Comparison of ENCODE assay signal across 24 cellular contexts in genomic region chr18:74742573-74742972, GRCh38.
DNase-seq lines count a peak whose midpoint lies in the region; ATAC-seq, FAIRE-seq and TF ChIP-seq lines count a peak whose summit lies in the region.
"Had no signal": no experiment of that assay in that cellular context is flagged by ENCODE, and none has a peak within 500 bp of the region (broad histone marks: within the 10 kb centered on the region; RNA-seq: fewer than 3 reads in every experiment).

No MANE protein-coding gene starts in this region.

- peak; percentile 56 for DNase-seq in IMR-90
- peak; percentile 60 for DNase-seq in astrocyte (ENCODE audit: low read depth)
- DNase-seq in kidney epithelial cell (ENCODE audit: low read depth) = peak; percentile 44
- no peak for DNase-seq in smooth muscle cell (lab: John Stamatoyannopoulos, UW; ENCODE audit: unreplicated experiment)
- DNase-seq in heart right ventricle = no peak
- DNase-seq in right cardiac atrium = no peak
- DNase-seq in NCI-H2107 treated with DMSO at 0.1 percent for 48 hours (lab: John Stamatoyannopoulos, UW; ENCODE audit: unreplicated experiment) = no peak
- DNase-seq: activated CD8-positive, alpha-beta memory T cell treated with anti-CD3 and anti-CD28 coated beads for 24 hours; activated naive CD4-positive, alpha-beta T cell; activated T-cell treated with anti-CD3 and anti-CD28 coated beads, Interleukin-2, amount 50 U/mL, for 24 hours; AML-193; amygdala; CD8-positive, alpha-beta T cell; GDM1; left ventricle myocardium superior; NCI-H146; NCI-H524; NK-92 treated with Interleukin-12 subunit alpha and Interleukin-12 subunit beta, amount 100 ng/mL, for 24 hours; SIG-M5; upper lobe of left lung had no signal

- no peak overlapping the region for H3K18ac ChIP-seq in IMR-90 (ENCODE audit: low read depth, low read length)

- H3K27ac ChIP-seq in IMR-90 (ENCODE audit: insufficient read depth, low read length) (no peak overlapping the region), astrocyte (ENCODE audit: low read depth, low read length) (no peak overlapping the region), smooth muscle cell (ENCODE audit: low read depth) (peak overlapping the region; percentile 13), heart right ventricle (no peak overlapping the region), right cardiac atrium (ENCODE audit: low read length) (no peak overlapping the region)
- H3K27ac ChIP-seq: upper lobe of left lung had no signal

- peaks cover 17% of the 10 kb centered on the region for H3K4me1 Mint-ChIP-seq in astrocyte (ENCODE audit: low read depth, unreplicated experiment)

- no peaks in the 10 kb centered on the region for H4K20me1 ChIP-seq in IMR-90 (ENCODE audit: insufficient read depth, low read length)
- H4K20me1 ChIP-seq in astrocyte (ENCODE audit: insufficient read depth, low read length) = no peaks in the 10 kb centered on the region
- no peaks in the 10 kb centered on the region for H4K20me1 ChIP-seq in smooth muscle cell (ENCODE audit: low read depth)

- H3K56ac ChIP-seq in IMR-90 (ENCODE audit: extremely low read depth, insufficient read depth, low read length) = no peak overlapping the region

- dilution Hi-C loops in IMR-90 (cut with HindIII; ENCODE audit: low sequenced_read_pairs, unreplicated experiment) = no loop called here

- H4K5ac ChIP-seq in IMR-90 (ENCODE audit: low read depth, low read length) = no peak overlapping the region

- peak overlapping the region; percentile 43; the same call in 1 of the 2 replicates for H3K4ac ChIP-seq in IMR-90 (ENCODE audit: low read depth, low read length)

- H2BK20ac ChIP-seq in IMR-90 (ENCODE audit: low read depth, low read length) = no peak overlapping the region

- peak overlapping the region; percentile 0 for H3K27ac Mint-ChIP-seq in astrocyte (ENCODE audit: unreplicated experiment)
- H3K27ac Mint-ChIP-seq: activated T-cell treated with anti-CD3 and anti-CD28 coated beads, Interleukin-2, amount 50 U/mL, for 24 hours; CD8-positive, alpha-beta T cell; progenitor cell of endocrine pancreas had no signal

- peaks cover 6 to 16% of the 10 kb centered on the region in 2 experiments; a peak in 3 of 4 replicates for H3K79me1 ChIP-seq in IMR-90 (ENCODE audit: low read depth in 1 of 2, low read length in 2 of 2)

- WGBS in IMR-90 (ENCODE audit: extremely low coverage in 2 of 2, insufficient read length in 1 of 2), 2 experiments = no CpG with 5 or more reads among the region's 1 CpG
- 36% methylated on average over 1 of the region's 1 CpG for WGBS in smooth muscle cell (ENCODE audit: low lambda C conversion rate)
- 78 to 88% methylated on average over 1 of the region's 1 CpG for WGBS in heart right ventricle, 2 donors
- WGBS in right cardiac atrium = 59% methylated on average over 1 of the region's 1 CpG

- POLR2A ChIA-PET in IMR-90 (lab: Charles Lee; ENCODE audit: unreplicated experiment) = no interaction called here

- H3K79me2 ChIP-seq in astrocyte (ENCODE audit: insufficient read depth, low read length) (no peaks in the 10 kb centered on the region), smooth muscle cell (ENCODE audit: low read depth) (no peaks in the 10 kb centered on the region)

- H3K4me2 ChIP-seq in IMR-90 (ENCODE audit: low read depth, low read length) (no peak overlapping the region), astrocyte (ENCODE audit: low read length) (no peak overlapping the region), smooth muscle cell (no peak overlapping the region)

- H3F3A ChIP-seq in smooth muscle cell (ENCODE audit: low read depth) = peaks cover 8% of the 10 kb centered on the region

- H2AK9ac ChIP-seq in IMR-90 (replicated peaks; ENCODE audit: low read depth, low read length, poor library complexity) = no peak overlapping the region

- TF ChIP-seq CTCF in IMR-90 (conservative IDR thresholded peaks at IDR 0.05; ENCODE audit: low read depth, low read length) (no peak), astrocyte (IDR thresholded peaks at IDR 0.05; ENCODE audit: insufficient read depth, low read depth, low read length) (no peak), kidney epithelial cell (IDR thresholded peaks at IDR 0.05; ENCODE audit: insufficient read depth, low read length, poor library complexity, severe bottlenecking) (no peak), smooth muscle cell (IDR thresholded peaks at IDR 0.05; ENCODE audit: borderline replicate concordance, insufficient read depth, poor library complexity, severe bottlenecking) (no peak), heart right ventricle (IDR thresholded peaks at IDR 0.05) (no peak)

- H2BK5ac ChIP-seq in IMR-90 (ENCODE audit: low read depth, low read length, poor library complexity, severe bottlenecking) = no peak overlapping the region

- no peak overlapping the region for H2AFZ ChIP-seq in IMR-90 (replicated peaks; ENCODE audit: low read length, poor library complexity)
- no peak overlapping the region for H2AFZ ChIP-seq in astrocyte (ENCODE audit: low read depth, low read length)
- no peak overlapping the region for H2AFZ ChIP-seq in smooth muscle cell (ENCODE audit: low read depth)

- H3K27me3 Mint-ChIP-seq in astrocyte (ENCODE audit: low read depth, unreplicated experiment) = no peaks in the 10 kb centered on the region
- H3K27me3 Mint-ChIP-seq: activated T-cell treated with anti-CD3 and anti-CD28 coated beads, Interleukin-2, amount 50 U/mL, for 24 hours; progenitor cell of endocrine pancreas had no signal

- no peaks in the 10 kb centered on the region for H3K27me3 ChIP-seq in IMR-90 (ENCODE audit: control insufficient read depth, insufficient read depth, low read length)
- no peaks in the 10 kb centered on the region for H3K27me3 ChIP-seq in astrocyte (ENCODE audit: insufficient read depth, low read length)
- no peaks in the 10 kb centered on the region for H3K27me3 ChIP-seq in kidney epithelial cell (ENCODE audit: control insufficient read depth, insufficient read depth, low read length)
- H3K27me3 ChIP-seq in smooth muscle cell (ENCODE audit: low read depth) = no peaks in the 10 kb centered on the region
- H3K27me3 ChIP-seq in heart right ventricle = no peaks in the 10 kb centered on the region
- no peaks in the 10 kb centered on the region for H3K27me3 ChIP-seq in right cardiac atrium (ENCODE audit: control insufficient read depth, insufficient read depth)
- H3K27me3 ChIP-seq: upper lobe of left lung had no signal

- H2AK5ac ChIP-seq in IMR-90 (ENCODE audit: low read depth, low read length) = no peak overlapping the region

- H3K9me3 ChIP-seq in IMR-90 (ENCODE audit: control insufficient read depth, insufficient read depth, low read length) (no peaks in the 10 kb centered on the region), astrocyte (ENCODE audit: insufficient read depth, low read depth, low read length) (no peaks in the 10 kb centered on the region), smooth muscle cell (replicated peaks; ENCODE audit: low read depth) (no peaks in the 10 kb centered on the region), heart right ventricle (no peaks in the 10 kb centered on the region), right cardiac atrium (ENCODE audit: control insufficient read depth, low read length) (no peaks in the 10 kb centered on the region)
- H3K9me3 ChIP-seq: upper lobe of left lung had no signal

- H3K4me1 ChIP-seq in IMR-90 (ENCODE audit: control insufficient read depth, insufficient read depth, low read length) (peaks cover 3% of the 10 kb centered on the region; the same call in 1 of the 2 replicates), astrocyte (ENCODE audit: insufficient read depth, low read length) (peaks cover 9% of the 10 kb centered on the region), smooth muscle cell (ENCODE audit: low read depth) (no peaks in the 10 kb centered on the region), heart right ventricle (no peaks in the 10 kb centered on the region), right cardiac atrium (ENCODE audit: control insufficient read depth, insufficient read depth, low read length) (peaks cover 1% of the 10 kb centered on the region)
- H3K4me1 ChIP-seq: upper lobe of left lung had no signal

- H3K9ac ChIP-seq in IMR-90 (ENCODE audit: low read depth, low read length) (no peak overlapping the region), astrocyte (ENCODE audit: low read length) (no peak overlapping the region), smooth muscle cell (ENCODE audit: low read depth) (no peak overlapping the region)

- no peak overlapping the region for H3K23ac ChIP-seq in IMR-90 (ENCODE audit: low read depth, low read length)

- no peak for TF ChIP-seq RAD21 in IMR-90 (IDR thresholded peaks at IDR 0.05; ENCODE audit: low read length)

- H3K14ac ChIP-seq in IMR-90 (replicated peaks; ENCODE audit: low read depth, low read length) = no peak overlapping the region

- H3K9me3 Mint-ChIP-seq in astrocyte (ENCODE audit: unreplicated experiment) = no peaks in the 10 kb centered on the region
- H3K9me3 Mint-ChIP-seq: activated T-cell treated with anti-CD3 and anti-CD28 coated beads, Interleukin-2, amount 50 U/mL, for 24 hours; CD8-positive, alpha-beta T cell had no signal

- TF ChIP-seq POLR2A in IMR-90 (IDR thresholded peaks at IDR 0.05; ENCODE audit: low read depth, low read length) = no peak

- no peak overlapping the region for H2BK120ac ChIP-seq in IMR-90 (ENCODE audit: low read depth, low read length)

- H4K8ac ChIP-seq in IMR-90 (ENCODE audit: low read depth in 2 of 2, low read length in 2 of 2) = no peak overlapping the region

- BruUV-seq in IMR-90 (replicated peaks; lab: Mats Ljungman, UMichigan) = no TSS peak

- CTCF ChIA-PET in IMR-90 (lab: Yijun Ruan, JAX) = no interaction called here

- FAIRE-seq in astrocyte (lab: Jason Lieb, UNC) = no peak
- FAIRE-seq: endometrium, TTC549 had no signal

- no peak overlapping the region for H4K91ac ChIP-seq in IMR-90 (ENCODE audit: insufficient read depth, low read depth, low read length)

- peaks cover 5% of the 10 kb centered on the region; the same call in 1 of the 2 replicates for H3K9me1 ChIP-seq in IMR-90 (ENCODE audit: insufficient read depth, low read length)

- in situ Hi-C loops in IMR-90 (cut with MboI; ENCODE audit: low sequenced_read_pairs) = no loop called here

- no peaks in the 10 kb centered on the region for H3K36me3 ChIP-seq in IMR-90 (ENCODE audit: control insufficient read depth, insufficient read depth, low read length)
- no peaks in the 10 kb centered on the region for H3K36me3 ChIP-seq in astrocyte (ENCODE audit: insufficient read depth, low read length)
- no peaks in the 10 kb centered on the region for H3K36me3 ChIP-seq in kidney epithelial cell (ENCODE audit: control insufficient read depth, insufficient read depth, low read length)
- no peaks in the 10 kb centered on the region for H3K36me3 ChIP-seq in smooth muscle cell (ENCODE audit: low read depth)
- no peaks in the 10 kb centered on the region for H3K36me3 ChIP-seq in heart right ventricle
- H3K36me3 ChIP-seq: upper lobe of left lung had no signal

- intact Hi-C loops in IMR-90 (cut with micrococcal nuclease) = no loop called here
- intact Hi-C loops in heart right ventricle (cut with DNase I) = no loop called here
- intact Hi-C loops in right cardiac atrium (cut with DNase I) = no loop called here

- ATAC-seq in IMR-90 (ENCODE audit: low read depth) (no peak), heart right ventricle (no peak), HG03135 (IDR thresholded peaks at IDR 0.05; ENCODE audit: unreplicated experiment) (no peak), right cardiac atrium (no peak)
- ATAC-seq: CD8-positive, alpha-beta T cell; left ventricle myocardium superior had no signal

- H3K36me3 Mint-ChIP-seq in astrocyte (ENCODE audit: low read depth, unreplicated experiment) = no peaks in the 10 kb centered on the region

- no peak overlapping the region for H3K4me3 Mint-ChIP-seq in astrocyte (ENCODE audit: unreplicated experiment)
- H3K4me3 Mint-ChIP-seq: activated T-cell treated with anti-CD3 and anti-CD28 coated beads, Interleukin-2, amount 50 U/mL, for 24 hours; CD8-positive, alpha-beta T cell had no signal

- H2BK15ac ChIP-seq in IMR-90 (ENCODE audit: low read depth, low read length) = no peak overlapping the region

- H3K4me3 ChIP-seq in IMR-90 (ENCODE audit: insufficient read depth, low read depth, low read length) (no peak overlapping the region), astrocyte (ENCODE audit: insufficient read depth, low read depth, low read length) (no peak overlapping the region), kidney epithelial cell (ENCODE audit: low read depth, low read length) (no peak overlapping the region), smooth muscle cell (no peak overlapping the region), heart right ventricle (no peak overlapping the region), right cardiac atrium (ENCODE audit: low read length) (no peak overlapping the region)
- H3K4me3 ChIP-seq: upper lobe of left lung had no signal

Comparison
In these comparisons a context has a peak if more than half of its experiments do, and no peak if none do; other contexts are left out.
1. DNase-seq: peak in IMR-90 (single experiment), astrocyte (single experiment) and kidney epithelial cell (single experiment); none in smooth muscle cell (single experiment), heart right ventricle (0 of 2), right cardiac atrium (0 of 3) and NCI-H2107 treated with DMSO at 0.1 percent for 48 hours (single experiment).